Comparison of ENCODE assay signal across 20 cellular contexts in genomic region chr21:29351691-29352090, GRCh38. TPM values are rescaled to one million over a fixed set of nuclear protein-coding genes. Genes with fewer than 3 reads are reported as not detected.
DNase-seq lines count a peak whose midpoint lies in the region; ATAC-seq and TF ChIP-seq lines count a peak whose summit lies in the region.
"Had no signal": no experiment of that assay in that cellular context is flagged by ENCODE, and none has a peak within 500 bp of the region (broad histone marks: within the 10 kb centered on the region; RNA-seq: fewer than 3 reads in every experiment).

No MANE protein-coding gene starts in this region.

- POLR2A ChIA-PET in activated CD4-positive, alpha-beta memory T cell treated with anti-CD3 and anti-CD28 coated beads, Interleukin-2, amount 10 ng/mL, durations not matched to agents 7 days and 5 days (lab: Charles Lee): no interaction called here

- H3K27ac ChIP-seq in smooth muscle cell (ENCODE audit: low read depth): peak overlapping the region; percentile 57
- H3K27ac ChIP-seq: neural progenitor cell, vagina had no signal

- TF ChIP-seq CTCF in smooth muscle cell (IDR thresholded peaks at IDR 0.05; ENCODE audit: borderline replicate concordance, insufficient read depth, poor library complexity, severe bottlenecking): no peak
- no peak for TF ChIP-seq CTCF in natural killer cell (IDR thresholded peaks at IDR 0.05)

- intact Hi-C loops in natural killer cell (cut with micrococcal nuclease): no loop called here

- no peak for ATAC-seq in natural killer cell
- ATAC-seq: GM23338, T-cell had no signal

- H3K4me3 Mint-ChIP-seq in activated CD4-positive, alpha-beta memory T cell treated with anti-CD3 and anti-CD28 coated beads, Interleukin-2, amount 10 ng/mL, durations not matched to agents 7 days and 5 days: no peak overlapping the region
- H3K4me3 Mint-ChIP-seq in natural killer cell: no peak overlapping the region
- H3K4me3 Mint-ChIP-seq: central memory CD8-positive, alpha-beta T cell; GM23338; neural progenitor cell; T-cell had no signal

- peaks cover 21% of the 10 kb centered on the region for H3K36me3 Mint-ChIP-seq in activated CD4-positive, alpha-beta memory T cell treated with anti-CD3 and anti-CD28 coated beads, Interleukin-2, amount 10 ng/mL, durations not matched to agents 7 days and 5 days (ENCODE audit: low read depth)
- peaks cover 18% of the 10 kb centered on the region for H3K36me3 Mint-ChIP-seq in natural killer cell

- H2AFZ ChIP-seq in smooth muscle cell (ENCODE audit: low read depth): no peak overlapping the region
- H2AFZ ChIP-seq: GM23338, neural progenitor cell had no signal

- H3K9me3 ChIP-seq in smooth muscle cell (replicated peaks; ENCODE audit: low read depth): peaks cover 6% of the 10 kb centered on the region
- H3K9me3 ChIP-seq: sigmoid colon, vagina had no signal

- H4K20me1 ChIP-seq in smooth muscle cell (ENCODE audit: low read depth): no peaks in the 10 kb centered on the region

- no peak overlapping the region for H3K9ac ChIP-seq in smooth muscle cell (ENCODE audit: low read depth)
- H3K9ac ChIP-seq: neural progenitor cell had no signal

- peak; percentile 13 for DNase-seq in NCI-H82 (lab: John Stamatoyannopoulos, UW)
- no peak for DNase-seq in NCI-H82 treated with DMSO at 0.1 percent for 48 hours (lab: John Stamatoyannopoulos, UW; ENCODE audit: unreplicated experiment)
- peak; percentile 90 for DNase-seq in amniotic epithelial cell (ENCODE audit: low read depth)
- DNase-seq in hepatic stellate cell (ENCODE audit: low spot score): peak; percentile 47
- no peak for DNase-seq in smooth muscle cell (lab: John Stamatoyannopoulos, UW; ENCODE audit: unreplicated experiment)
- no peak for DNase-seq in activated CD4-positive, alpha-beta memory T cell treated with anti-CD3 and anti-CD28 coated beads, Interleukin-2, amount 10 ng/mL, durations not matched to agents 7 days and 5 days
- no peak for DNase-seq in natural killer cell
- DNase-seq in ecto neural progenitor cell (ENCODE audit: low spot score): no peak
- DNase-seq: activated CD4-positive, CD25-positive, alpha-beta regulatory T cell; activated CD8-positive, alpha-beta memory T cell treated with anti-CD3 and anti-CD28 coated beads, Interleukin-2, amount 50 U/mL, for 4 hours; activated naive CD4-positive, alpha-beta T cell treated with Interleukin-2 at 50 U/mL for 16 hours; heart right ventricle; NCI-H1417; sigmoid colon; stimulated activated naive CD4-positive, alpha-beta T cell treated with Interleukin-2 at 50 U/mL for 16 hours; T-cell had no signal

- no peaks in the 10 kb centered on the region for H3K27me3 Mint-ChIP-seq in activated CD4-positive, alpha-beta memory T cell treated with anti-CD3 and anti-CD28 coated beads, Interleukin-2, amount 10 ng/mL, durations not matched to agents 7 days and 5 days
- H3K27me3 Mint-ChIP-seq in natural killer cell (ENCODE audit: low read depth in 2 of 2): no peaks in the 10 kb centered on the region
- H3K27me3 Mint-ChIP-seq: central memory CD8-positive, alpha-beta T cell; T-cell had no signal

- peak overlapping the region; percentile 4 for H3K4me2 ChIP-seq in smooth muscle cell
- H3K4me2 ChIP-seq: GM23338, neural progenitor cell had no signal

- H3K79me2 ChIP-seq in smooth muscle cell (ENCODE audit: low read depth): peaks cover under 1% of the 10 kb centered on the region

- H3K4me3 ChIP-seq in smooth muscle cell: no peak overlapping the region
- H3K4me3 ChIP-seq: GM23338, heart right ventricle, neural progenitor cell, sigmoid colon, vagina had no signal

- peaks cover 18% of the 10 kb centered on the region for H3K4me1 Mint-ChIP-seq in activated CD4-positive, alpha-beta memory T cell treated with anti-CD3 and anti-CD28 coated beads, Interleukin-2, amount 10 ng/mL, durations not matched to agents 7 days and 5 days
- H3K4me1 Mint-ChIP-seq in natural killer cell: peaks cover 8 to 10% of the 10 kb centered on the region in 2 donors
- H3K4me1 Mint-ChIP-seq: central memory CD8-positive, alpha-beta T cell; GM23338; neural progenitor cell had no signal

- no peaks in the 10 kb centered on the region for H3K27me3 ChIP-seq in smooth muscle cell (ENCODE audit: low read depth)
- H3K27me3 ChIP-seq: heart right ventricle, neural progenitor cell, sigmoid colon, vagina had no signal

- CTCF ChIA-PET in activated CD4-positive, alpha-beta memory T cell treated with anti-CD3 and anti-CD28 coated beads, Interleukin-2, amount 10 ng/mL, durations not matched to agents 7 days and 5 days (lab: Charles Lee): interaction anchor here (0.7 to 2.0 kb wide), 5 partner anchors 12 to 409 kb away, joined by 3 to 5 read pairs (median 3); no protein-coding TSS in a partner anchor

- H3K9me3 Mint-ChIP-seq in activated CD4-positive, alpha-beta memory T cell treated with anti-CD3 and anti-CD28 coated beads, Interleukin-2, amount 10 ng/mL, durations not matched to agents 7 days and 5 days: peaks cover 15% of the 10 kb centered on the region
- peaks cover 6 to 8% of the 10 kb centered on the region in 2 donors for H3K9me3 Mint-ChIP-seq in natural killer cell

- H3K4me1 ChIP-seq in smooth muscle cell (ENCODE audit: low read depth): no peaks in the 10 kb centered on the region
- H3K4me1 ChIP-seq: neural progenitor cell had no signal

- no peak overlapping the region for H3K27ac Mint-ChIP-seq in activated CD4-positive, alpha-beta memory T cell treated with anti-CD3 and anti-CD28 coated beads, Interleukin-2, amount 10 ng/mL, durations not matched to agents 7 days and 5 days
- H3K27ac Mint-ChIP-seq in natural killer cell: no peak overlapping the region
- H3K27ac Mint-ChIP-seq: GM23338, neural progenitor cell, T-cell had no signal

- H3F3A ChIP-seq in smooth muscle cell (ENCODE audit: low read depth): peaks cover 12% of the 10 kb centered on the region

- H3K36me3 ChIP-seq in smooth muscle cell (ENCODE audit: low read depth): peaks cover 6% of the 10 kb centered on the region
- H3K36me3 ChIP-seq: neural progenitor cell, sigmoid colon, vagina had no signal

RNA-seq across cellular contexts. Expression of gene BACH1, which starts 53.0 kb away (rescaled TPM):
- total RNA-seq in smooth muscle cell (103 and 113 TPM in 2 replicates), natural killer cell (100 to 1,000 TPM in 1 of 3 donors, 10 to 100 TPM in 2; 74.2 to 111 (median 86.3) TPM)
- 26.3 and 29.5 TPM in 2 replicates for polyA plus RNA-seq in smooth muscle cell
- 10 to 100 TPM; 21.6 to 26.2 TPM for total RNA-seq in activated CD4-positive, alpha-beta memory T cell treated with anti-CD3 and anti-CD28 coated beads, Interleukin-2, amount 10 ng/mL, durations not matched to agents 7 days and 5 days

Comparison
In these comparisons a context has a peak if more than half of its experiments do, and no peak if none do; other contexts are left out.
1. DNase-seq: peak in NCI-H82 (single experiment), amniotic epithelial cell (single experiment) and hepatic stellate cell (single experiment); none in NCI-H82 treated with DMSO at 0.1 percent for 48 hours (single experiment), smooth muscle cell (single experiment), activated CD4-positive, alpha-beta memory T cell treated with anti-CD3 and anti-CD28 coated beads, Interleukin-2, amount 10 ng/mL, durations not matched to agents 7 days and 5 days (single experiment), natural killer cell (single experiment) and ecto neural progenitor cell (single experiment).